ENCODE assay signal across 2 cellular contexts in the genomic region with DNA sequence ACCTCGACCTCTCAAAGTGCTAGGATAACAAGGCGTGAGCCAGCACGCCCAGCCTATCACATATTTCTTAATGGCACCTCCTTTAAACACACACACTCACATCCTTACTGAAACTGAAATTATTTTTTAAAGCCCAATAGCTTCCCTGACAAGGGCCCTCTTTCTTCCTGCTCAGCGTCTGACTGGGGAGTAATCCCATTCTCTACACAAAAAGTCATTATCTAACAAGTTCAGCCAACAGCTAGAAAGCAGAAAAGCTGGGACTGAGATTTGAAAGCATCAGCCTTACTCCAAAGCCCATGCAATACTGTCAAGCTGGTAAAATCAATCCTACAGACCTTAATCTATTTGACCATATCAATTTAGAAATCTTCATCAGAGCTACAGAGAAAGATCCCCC.
TF ChIP-seq lines count a peak whose summit lies in the region.

No MANE protein-coding gene starts in this region.

TF ChIP-seq in A549, 52 proteins besides CTCF, POLR2A, EP300 and RAD21:
- TF ChIP-seq SMC3 (IDR thresholded peaks at IDR 0.05): no peak
- TF ChIP-seq, protein P1, sequence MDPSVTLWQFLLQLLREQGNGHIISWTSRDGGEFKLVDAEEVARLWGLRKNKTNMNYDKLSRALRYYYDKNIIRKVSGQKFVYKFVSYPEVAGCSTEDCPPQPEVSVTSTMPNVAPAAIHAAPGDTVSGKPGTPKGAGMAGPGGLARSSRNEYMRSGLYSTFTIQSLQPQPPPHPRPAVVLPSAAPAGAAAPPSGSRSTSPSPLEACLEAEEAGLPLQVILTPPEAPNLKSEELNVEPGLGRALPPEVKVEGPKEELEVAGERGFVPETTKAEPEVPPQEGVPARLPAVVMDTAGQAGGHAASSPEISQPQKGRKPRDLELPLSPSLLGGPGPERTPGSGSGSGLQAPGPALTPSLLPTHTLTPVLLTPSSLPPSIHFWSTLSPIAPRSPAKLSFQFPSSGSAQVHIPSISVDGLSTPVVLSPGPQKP (IDR thresholded peaks at IDR 0.05; ENCODE audit: low read depth, low read length): no peak
- no peak for TF ChIP-seq BHLHE40 (IDR thresholded peaks at IDR 0.05; ENCODE audit: low read depth, low read length)
- no peak for TF ChIP-seq CHD4 (IDR thresholded peaks at IDR 0.05; ENCODE audit: borderline replicate concordance)

TF ChIP-seq in GM12878, 131 proteins besides CTCF, POLR2A, EP300 and RAD21:
- no peak for TF ChIP-seq SIN3A (IDR thresholded peaks at IDR 0.05; ENCODE audit: low read depth, low read length)
- TF ChIP-seq SMARCA5 (IDR thresholded peaks at IDR 0.05): no peak
- TF ChIP-seq EGR1 (IDR thresholded peaks at IDR 0.05; ENCODE audit: borderline replicate concordance in 1 of 2, low read depth in 2 of 2, low read length in 2 of 2): no peak
- TF ChIP-seq HCFC1 (IDR thresholded peaks at IDR 0.05; ENCODE audit: low read length): no peak
